18 cellular contexts compared by ENCODE assay signal in genomic region chr2:146847846-146848245, GRCh38.
"Had no signal": no experiment of that assay in that cellular context is flagged by ENCODE, and none has a peak within 500 bp of the region (broad histone marks: within the 10 kb centered on the region; RNA-seq: fewer than 3 reads in every experiment).

No MANE protein-coding gene starts in this region.

- DNase-seq: effector memory CD4-positive, alpha-beta T cell; gastrocnemius medialis; heart right ventricle; islet precursor cell; mucosa of descending colon; naive thymus-derived CD8-positive, alpha-beta T cell; posterior cingulate gyrus; sigmoid colon; stimulated activated CD4-positive, alpha-beta T cell treated with anti-CD3 and anti-CD28 coated beads, Interleukin-4, amount 100 ng/mL, for 1 hour; stimulated activated CD8-positive, alpha-beta memory T cell treated with anti-CD3 and anti-CD28 coated beads, Interleukin-4, amount 100 ng/mL, for 48 hours; stimulated activated naive CD8-positive, alpha-beta T cell treated with anti-CD3 and anti-CD28 coated beads, Interleukin-15, Interleukin-2, amounts not matched to agents 100 U/mL and 50 U/mL, for 24 hours; thyroid gland had no signal

- H3K4me3 ChIP-seq: esophagus muscularis mucosa, gastrocnemius medialis, heart right ventricle, mucosa of descending colon, right atrium auricular region, sigmoid colon, smooth muscle cell, suprapubic skin, thyroid gland had no signal

- ATAC-seq: gastrocnemius medialis; heart right ventricle; left lobe of liver; mucosa of descending colon; naive thymus-derived CD8-positive, alpha-beta T cell; stimulated activated effector memory CD8-positive, alpha-beta T cell treated with anti-CD3 and anti-CD28 coated beads, Interleukin-12 subunit alpha, Interleukin-12 subunit beta, amount 100 ng/mL, for 72 hours; stimulated activated naive CD8-positive, alpha-beta T cell treated with anti-CD3 and anti-CD28 coated beads, Interleukin-15, Interleukin-2, amounts not matched to agents 100 U/mL and 50 U/mL, for 24 hours had no signal
